Comparison of ENCODE assay signal across 8 cellular contexts in the genomic region with DNA sequence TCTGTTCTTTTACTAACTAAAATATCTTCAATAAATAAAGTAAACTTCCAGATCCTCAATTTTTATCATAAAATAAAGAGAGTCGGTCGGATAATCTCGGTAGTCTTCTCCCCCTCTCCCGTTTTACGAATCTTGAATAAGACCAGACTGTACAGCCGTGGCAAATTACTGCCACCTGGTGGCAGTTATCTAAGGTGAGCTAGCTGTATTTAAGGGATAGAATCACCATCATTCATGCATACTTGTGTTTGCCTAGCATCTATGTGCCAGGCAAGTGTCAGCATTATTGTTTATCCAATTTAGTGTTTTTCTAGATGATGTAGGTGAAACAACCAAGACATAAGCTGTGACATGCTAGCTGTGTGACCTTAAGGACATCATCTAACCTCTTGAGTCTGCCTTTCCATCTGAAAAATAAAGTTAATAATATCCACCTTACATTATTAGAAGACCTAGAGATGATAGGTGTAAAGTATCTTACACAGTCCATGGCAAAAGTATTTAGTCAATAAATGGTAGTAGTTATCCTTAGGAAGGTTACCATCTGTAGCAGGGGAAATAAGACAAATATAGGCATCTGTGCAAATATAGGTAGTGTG. TPM values are rescaled to one million over a fixed set of nuclear protein-coding genes. Genes with fewer than 3 reads are reported as not detected.
A peak's percentile ranks its signal among the peaks of the same experiment; 100 is the strongest.
DNase-seq lines count a peak whose midpoint lies in the region; ATAC-seq and TF ChIP-seq lines count a peak whose summit lies in the region.

No MANE protein-coding gene starts in this region.

- peaks cover 0 to 5% (median 4%) of the 10 kb centered on the region in 7 donors for H3K4me1 Mint-ChIP-seq in naive thymus-derived CD4-positive, alpha-beta T cell

- H3K9me3 ChIP-seq in naive thymus-derived CD4-positive, alpha-beta T cell (ENCODE audit: control insufficient read depth in 2 of 3, low read length in 3 of 3), result no peaks in the 10 kb centered on the region
- no peaks in the 10 kb centered on the region for H3K9me3 ChIP-seq in thoracic aorta

- no peak overlapping the region for H3K27ac ChIP-seq in naive thymus-derived CD4-positive, alpha-beta T cell (ENCODE audit: low read depth, low read length)
- H3K27ac ChIP-seq in thoracic aorta, result no peak overlapping the region

- ATAC-seq in GM18873 (IDR thresholded peaks at IDR 0.05; ENCODE audit: low FRiP score, unreplicated experiment) (peak; percentile 63), HG03469 (IDR thresholded peaks at IDR 0.05; ENCODE audit: unreplicated experiment) (peak; percentile 88), thoracic aorta (ENCODE audit: insufficient number of reproducible peaks, low FRiP score, low read depth) (peak; percentile 72)
- peak; percentile 83 for ATAC-seq in naive thymus-derived CD4-positive, alpha-beta T cell

- peak overlapping the region in 3 of 10 donors; percentile 23 to 61 (median 26) for H3K4me3 Mint-ChIP-seq in naive thymus-derived CD4-positive, alpha-beta T cell

- no peak overlapping the region for H3K4me3 ChIP-seq in epithelial cell of esophagus (ENCODE audit: low read length)
- H3K4me3 ChIP-seq in naive thymus-derived CD4-positive, alpha-beta T cell (ENCODE audit: low read length), result no peak overlapping the region
- no peak overlapping the region for H3K4me3 ChIP-seq in thoracic aorta

- no peak overlapping the region for H3K27ac Mint-ChIP-seq in naive thymus-derived CD4-positive, alpha-beta T cell

- POLR2A ChIA-PET in naive thymus-derived CD4-positive, alpha-beta T cell (lab: Charles Lee), result no interaction called here

- intact Hi-C loops in naive thymus-derived CD4-positive, alpha-beta T cell (cut with micrococcal nuclease), result loop anchor here (1.0 to 5.0 kb wide), 5 partner anchors 20 to 1158 kb away; no protein-coding TSS in a partner anchor

- H3K9me3 Mint-ChIP-seq in naive thymus-derived CD4-positive, alpha-beta T cell, result no peaks in the 10 kb centered on the region

- no peaks in the 10 kb centered on the region for H3K36me3 Mint-ChIP-seq in naive thymus-derived CD4-positive, alpha-beta T cell

- H3K36me3 ChIP-seq in naive thymus-derived CD4-positive, alpha-beta T cell (ENCODE audit: control insufficient read depth in 2 of 3, insufficient read depth in 3 of 3, low read length in 3 of 3), result no peaks in the 10 kb centered on the region
- no peaks in the 10 kb centered on the region for H3K36me3 ChIP-seq in thoracic aorta

- peaks cover 0 to 7% (median 2%) of the 10 kb centered on the region in 5 donors for H3K27me3 Mint-ChIP-seq in naive thymus-derived CD4-positive, alpha-beta T cell

- no peaks in the 10 kb centered on the region for H3K27me3 ChIP-seq in naive thymus-derived CD4-positive, alpha-beta T cell (ENCODE audit: control insufficient read depth in 2 of 2, insufficient read depth in 2 of 2, low read length in 2 of 2)
- no peaks in the 10 kb centered on the region for H3K27me3 ChIP-seq in thoracic aorta (replicated peaks; ENCODE audit: insufficient read depth)

- no peaks in the 10 kb centered on the region for H3K4me1 ChIP-seq in naive thymus-derived CD4-positive, alpha-beta T cell (ENCODE audit: control insufficient read depth in 2 of 2, insufficient read depth in 2 of 2, low read length in 2 of 2)
- peaks cover 0 to 16% of the 10 kb centered on the region in 2 donors for H3K4me1 ChIP-seq in thoracic aorta (ENCODE audit: control insufficient read depth in 1 of 2, low read depth in 2 of 2)

- DNase-seq in AG20443 (ENCODE audit: low spot score), result peak; percentile 60
- peak; percentile 46 for DNase-seq in NCI-H748 treated with DMSO at 0.1 percent for 48 hours (lab: John Stamatoyannopoulos, UW)
- DNase-seq in activated CD4-positive, alpha-beta T cell treated with anti-CD3 and anti-CD28 coated beads, Interleukin-2, amount 50 U/mL, for 48 hours, result peak; percentile 27 to 51
- DNase-seq in epithelial cell of esophagus (ENCODE audit: low read depth), result peak; percentile 79
- peak in 8 of 9 donors; percentile 23 to 57 (median 42) for DNase-seq in naive thymus-derived CD4-positive, alpha-beta T cell
- no peak for DNase-seq in thoracic aorta (ENCODE audit: low spot score)

- CTCF ChIA-PET in naive thymus-derived CD4-positive, alpha-beta T cell (lab: Charles Lee), result interaction anchor here (1.2 to 2.4 kb wide), 3 partner anchors 12 to 1157 kb away, joined by 6 to 10 read pairs (median 7); no protein-coding TSS in a partner anchor

- TF ChIP-seq CTCF in epithelial cell of esophagus (IDR thresholded peaks at IDR 0.05; ENCODE audit: insufficient read depth, low read depth, low read length, missing control alignments) (peak; percentile 90), thoracic aorta (IDR thresholded peaks at IDR 0.05) (peak; percentile 82)

RNA-seq across cellular contexts. Expression of a gene that starts 21.3 kb away (rescaled TPM):
- 100 to 1,000 TPM in 3 of 5 experiments, 10 to 100 TPM in 2; 54.7 to 219 (median 116) TPM for total RNA-seq in naive thymus-derived CD4-positive, alpha-beta T cell
- polyA plus RNA-seq in naive thymus-derived CD4-positive, alpha-beta T cell, result 100 to 1,000 TPM; 115 to 134 TPM
- 100 to 1,000 TPM in 1 of 2 donors, 10 to 100 TPM in 1; 50.7 to 106 TPM for total RNA-seq in thoracic aorta
